9 cellular contexts compared by ENCODE assay signal in genomic region chr16:85899444-85899843, GRCh38. TPM values are rescaled to one million over a fixed set of nuclear protein-coding genes. Genes with fewer than 3 reads are reported as not detected.
DNase-seq lines count a peak whose midpoint lies in the region; FAIRE-seq and TF ChIP-seq lines count a peak whose summit lies in the region.
"Had no signal": no experiment of that assay in that cellular context is flagged by ENCODE, and none has a peak within 500 bp of the region (broad histone marks: within the 10 kb centered on the region; RNA-seq: fewer than 3 reads in every experiment).

No MANE protein-coding gene starts in this region.

- no peak overlapping the region for H3K9ac ChIP-seq in endothelial cell of umbilical vein (replicated peaks; ENCODE audit: extremely low read depth, insufficient read depth, low read length)
- H3K9ac ChIP-seq in parathyroid adenoma = no peak overlapping the region

- no peak for TF ChIP-seq POLR2A in endothelial cell of umbilical vein (IDR thresholded peaks at IDR 0.05; ENCODE audit: low read depth, low read length)

- FAIRE-seq in endothelial cell of umbilical vein (lab: Jason Lieb, UNC) = no peak
- FAIRE-seq: urothelium cell line had no signal

- H3K4me3 ChIP-seq in endothelial cell of umbilical vein (replicated peaks in 1 of 3; ENCODE audit: insufficient read depth in 1 of 3, low read depth in 1 of 3, low read length in 3 of 3) (peak overlapping the region in 2 of 3 experiments; percentile 38 to 44), parathyroid adenoma (ENCODE audit: low read depth, low read length) (peak overlapping the region; percentile 57)

- BruUV-seq in Calu3 (replicated peaks; lab: Mats Ljungman, UMichigan) = TSS peak; percentile 67
- BruUV-seq in endothelial cell of umbilical vein (replicated peaks; lab: Mats Ljungman, UMichigan) = no TSS peak

- no peak for TF ChIP-seq CTCF in Calu3 (IDR thresholded peaks at IDR 0.05; ENCODE audit: unreplicated experiment)
- TF ChIP-seq CTCF in endothelial cell of umbilical vein (IDR thresholded peaks at IDR 0.05; ENCODE audit: extremely low read depth in 1 of 2, insufficient read depth in 1 of 2, low read depth in 1 of 2, low read length in 2 of 2) = no peak
- no peak for TF ChIP-seq CTCF in parathyroid adenoma (IDR thresholded peaks at IDR 0.05)

- H3K36me3 ChIP-seq in endothelial cell of umbilical vein (ENCODE audit: control insufficient read depth in 2 of 2, extremely low read depth in 1 of 2, insufficient read depth in 2 of 2, low read length in 2 of 2) = no peaks in the 10 kb centered on the region
- H3K36me3 ChIP-seq in parathyroid adenoma (ENCODE audit: control insufficient read depth, insufficient read depth, low read length) = no peaks in the 10 kb centered on the region

- CTCF ChIA-PET in Calu3 (lab: Charles Lee) = interaction anchor here (1.4 to 1.8 kb wide), 2 partner anchors 21 to 80 kb away, joined by 3 to 7 read pairs; no protein-coding TSS in a partner anchor
- CTCF ChIA-PET in endothelial cell of umbilical vein (lab: Charles Lee) = interaction anchor here (1.4 to 2.1 kb wide), 2 partner anchors 67 to 78 kb away, joined by 3 to 17 read pairs; no protein-coding TSS in a partner anchor

- no peaks in the 10 kb centered on the region for H4K20me1 ChIP-seq in endothelial cell of umbilical vein (replicated peaks; ENCODE audit: control insufficient read depth, extremely low read depth, insufficient read depth, low read length)

- H3K4me3 Mint-ChIP-seq in Calu3 (ENCODE audit: low read depth, unreplicated experiment) = peak overlapping the region; percentile 64

- DNase-seq in Calu3 (no peak), NAMALWA (ENCODE audit: low spot score) (peak; percentile 42), endothelial cell of umbilical vein (ENCODE audit: low read depth, low spot score) (no peak), pons (ENCODE audit: low spot score) (no peak), superior temporal gyrus (ENCODE audit: extremely low spot score) (no peak), anterior cingulate cortex (lab: John Stamatoyannopoulos, UW) (no peak), COR-L47 (lab: John Stamatoyannopoulos, UW) (no peak)

- H3K27me3 ChIP-seq in endothelial cell of umbilical vein (ENCODE audit: control insufficient read depth in 2 of 2, insufficient read depth in 2 of 2, low read length in 2 of 2) = peaks cover 56 to 57% of the 10 kb centered on the region in 2 experiments
- peaks cover 4% of the 10 kb centered on the region for H3K27me3 ChIP-seq in parathyroid adenoma (ENCODE audit: control insufficient read depth, insufficient read depth, low read length)

- no peaks in the 10 kb centered on the region for H3K9me1 ChIP-seq in endothelial cell of umbilical vein (replicated peaks; ENCODE audit: control insufficient read depth, extremely low read depth, insufficient read depth, low read length)

- H3K27ac Mint-ChIP-seq in Calu3 (ENCODE audit: unreplicated experiment) = peak overlapping the region; percentile 23

- H3K27ac ChIP-seq in endothelial cell of umbilical vein (ENCODE audit: insufficient read depth, low read depth, low read length) (no peak overlapping the region), parathyroid adenoma (no peak overlapping the region)

- H3K27me3 Mint-ChIP-seq in Calu3 (ENCODE audit: unreplicated experiment) = peaks cover 95% of the 10 kb centered on the region

- H3K79me2 ChIP-seq in endothelial cell of umbilical vein (ENCODE audit: control insufficient read depth, insufficient read depth, low read length) (no peaks in the 10 kb centered on the region), parathyroid adenoma (no peaks in the 10 kb centered on the region)

- no peaks in the 10 kb centered on the region for H3K9me3 ChIP-seq in endothelial cell of umbilical vein (replicated peaks; ENCODE audit: control insufficient read depth, insufficient read depth, low read length)
- H3K9me3 ChIP-seq in parathyroid adenoma (ENCODE audit: control insufficient read depth, low read length) = no peaks in the 10 kb centered on the region

- POLR2A ChIA-PET in endothelial cell of umbilical vein (lab: Charles Lee) = no interaction called here

- intact Hi-C loops in Calu3 (cut with micrococcal nuclease; ENCODE audit: unreplicated experiment) (no loop called here), endothelial cell of umbilical vein (cut with micrococcal nuclease) (loop anchor here (5.0 kb wide), 1 partner anchor 77 kb away; no protein-coding TSS in a partner anchor)

- dilution Hi-C loops in endothelial cell of umbilical vein (cut with MboI; ENCODE audit: extremely low pct_ligation_motif_present, low sequenced_read_pairs) = no loop called here

- H2AFZ ChIP-seq in endothelial cell of umbilical vein (ENCODE audit: low read depth, low read length) = no peak overlapping the region
- H2AFZ ChIP-seq in parathyroid adenoma = no peak overlapping the region

- peaks cover 9% of the 10 kb centered on the region for H3K4me1 Mint-ChIP-seq in Calu3 (ENCODE audit: low read depth, unreplicated experiment)

- H3K9me3 Mint-ChIP-seq in Calu3 (ENCODE audit: low read depth, unreplicated experiment) = no peaks in the 10 kb centered on the region

- peaks cover 7% of the 10 kb centered on the region for H3K36me3 Mint-ChIP-seq in Calu3 (ENCODE audit: insufficient read depth, unreplicated experiment)

- H3K4me2 ChIP-seq in endothelial cell of umbilical vein (ENCODE audit: insufficient read depth, low read length) (peak overlapping the region; percentile 74), parathyroid adenoma (ENCODE audit: low read length) (peak overlapping the region; percentile 46)

- H3K4me1 ChIP-seq in endothelial cell of umbilical vein (ENCODE audit: control insufficient read depth, extremely low read depth, insufficient read depth, low read length) (peaks cover 8% of the 10 kb centered on the region), parathyroid adenoma (peaks cover 3% of the 10 kb centered on the region)

TF ChIP-seq in endothelial cell of umbilical vein, 7 proteins besides CTCF, POLR2A, EP300 and RAD21:
- TF ChIP-seq POLR2AphosphoS5 (IDR thresholded peaks at IDR 0.05; ENCODE audit: insufficient read depth, low read depth, low read length) (no peak), FOS (IDR thresholded peaks at IDR 0.05; ENCODE audit: borderline replicate concordance, insufficient read depth, low read length) (no peak), MAX (IDR thresholded peaks at IDR 0.05; ENCODE audit: insufficient read depth, insufficient read length) (no peak), EZH2 (IDR thresholded peaks at IDR 0.05; ENCODE audit: borderline replicate concordance, low read depth, low read length, severe bottlenecking) (no peak)

RNA-seq across cellular contexts. Expression of gene IRF8, which starts 0.5 kb away (rescaled TPM):
- total RNA-seq in Calu3 (2022) (5.0 and 10.5 TPM in 2 replicates), endothelial cell of umbilical vein (not detected in 2 replicates)
- 0.08 TPM in 1 of 2 replicates, not detected in the other for polyA plus RNA-seq in endothelial cell of umbilical vein
- polyA plus RNA-seq in endothelial cell of umbilical vein (2011; cell fraction: cytosol; rRNA removed) = 0.06 and 0.11 TPM in 2 replicates
- polyA plus RNA-seq in endothelial cell of umbilical vein (2011; cell fraction: nucleus; rRNA removed) = 0.13 and 0.22 TPM in 2 replicates
- polyA plus RNA-seq in endothelial cell of umbilical vein (2012) = not detected in 2 replicates
- polyA minus RNA-seq in endothelial cell of umbilical vein = not detected in 2 replicates
- polyA minus RNA-seq in endothelial cell of umbilical vein (2011; cell fraction: cytosol; rRNA and poly(A)+ RNA removed) = not detected
- not detected in 2 replicates for polyA minus RNA-seq in endothelial cell of umbilical vein (2011; cell fraction: nucleus; rRNA and poly(A)+ RNA removed)
